ENCODE assay signal across 8 cellular contexts in the genomic region with DNA sequence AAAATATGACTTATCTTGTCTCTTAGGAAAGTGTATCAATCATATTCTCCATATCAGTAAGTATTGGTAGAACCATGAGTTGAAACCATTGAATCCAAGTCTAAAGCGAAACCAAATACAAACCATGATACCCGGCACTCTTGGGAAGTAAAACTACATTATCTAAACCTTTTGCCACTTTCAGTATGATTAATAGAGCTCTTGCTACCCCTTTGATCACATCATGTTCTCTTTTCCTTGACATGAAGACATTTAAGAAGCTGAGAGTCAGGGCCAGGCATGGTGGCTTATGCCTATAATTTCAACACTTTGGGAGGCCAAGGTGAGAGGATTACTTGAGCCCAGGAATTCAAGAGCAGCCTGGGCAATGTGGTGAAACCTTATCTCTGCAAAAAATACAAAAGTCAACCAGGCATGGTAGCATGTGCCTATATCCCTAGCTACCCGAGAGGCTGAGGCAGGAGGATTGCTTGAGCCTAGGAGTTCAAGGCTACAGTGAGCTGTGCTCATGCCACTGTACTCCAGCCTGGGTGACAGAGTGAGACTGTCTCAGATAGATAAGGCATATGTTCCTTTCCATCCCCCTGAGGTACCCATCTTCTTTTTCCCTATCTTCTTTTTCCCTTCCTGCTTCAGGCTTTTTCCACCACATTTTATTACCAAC.
DNase-seq lines count a peak whose midpoint lies in the region; ATAC-seq lines count a peak whose summit lies in the region.

No MANE protein-coding gene starts in this region.

- peak overlapping the region; percentile 81 for H3K27ac Mint-ChIP-seq in activated T-cell treated with anti-CD3 and anti-CD28 coated beads, Interleukin-2, amount 50 U/mL, for 24 hours
- peak overlapping the region; percentile 15 for H3K27ac Mint-ChIP-seq in stimulated activated effector memory CD8-positive, alpha-beta T cell treated with anti-CD3 and anti-CD28 coated beads, Interleukin-12 subunit alpha, Interleukin-12 subunit beta, amount 100 ng/mL, for 72 hours

- ATAC-seq in GM21786 (IDR thresholded peaks at IDR 0.05; ENCODE audit: unreplicated experiment) (peak; percentile 81), HG03571 (IDR thresholded peaks at IDR 0.05; ENCODE audit: unreplicated experiment) (peak; percentile 47)
- ATAC-seq in stimulated activated effector memory CD8-positive, alpha-beta T cell treated with anti-CD3 and anti-CD28 coated beads, Interleukin-12 subunit alpha, Interleukin-12 subunit beta, amount 100 ng/mL, for 72 hours = peak; percentile 88

- H3K4me3 Mint-ChIP-seq in activated T-cell treated with anti-CD3 and anti-CD28 coated beads, Interleukin-2, amount 50 U/mL, for 24 hours = no peak overlapping the region
- H3K4me3 Mint-ChIP-seq in stimulated activated effector memory CD8-positive, alpha-beta T cell treated with anti-CD3 and anti-CD28 coated beads, Interleukin-12 subunit alpha, Interleukin-12 subunit beta, amount 100 ng/mL, for 72 hours = no peak overlapping the region

- H3K36me3 Mint-ChIP-seq in activated T-cell treated with anti-CD3 and anti-CD28 coated beads, Interleukin-2, amount 50 U/mL, for 24 hours (ENCODE audit: low read depth) = peaks cover 79% of the 10 kb centered on the region
- peaks cover 57% of the 10 kb centered on the region for H3K36me3 Mint-ChIP-seq in stimulated activated effector memory CD8-positive, alpha-beta T cell treated with anti-CD3 and anti-CD28 coated beads, Interleukin-12 subunit alpha, Interleukin-12 subunit beta, amount 100 ng/mL, for 72 hours

- H3K27me3 Mint-ChIP-seq in activated T-cell treated with anti-CD3 and anti-CD28 coated beads, Interleukin-2, amount 50 U/mL, for 24 hours = no peaks in the 10 kb centered on the region

- peaks cover 29% of the 10 kb centered on the region for H3K4me1 Mint-ChIP-seq in activated T-cell treated with anti-CD3 and anti-CD28 coated beads, Interleukin-2, amount 50 U/mL, for 24 hours (ENCODE audit: low read depth)
- peaks cover 21% of the 10 kb centered on the region for H3K4me1 Mint-ChIP-seq in stimulated activated effector memory CD8-positive, alpha-beta T cell treated with anti-CD3 and anti-CD28 coated beads, Interleukin-12 subunit alpha, Interleukin-12 subunit beta, amount 100 ng/mL, for 72 hours

- H3K9me3 Mint-ChIP-seq in activated T-cell treated with anti-CD3 and anti-CD28 coated beads, Interleukin-2, amount 50 U/mL, for 24 hours = no peaks in the 10 kb centered on the region
- H3K9me3 Mint-ChIP-seq in stimulated activated effector memory CD8-positive, alpha-beta T cell treated with anti-CD3 and anti-CD28 coated beads, Interleukin-12 subunit alpha, Interleukin-12 subunit beta, amount 100 ng/mL, for 72 hours = no peaks in the 10 kb centered on the region

- DNase-seq in activated T-cell treated with anti-CD3 and anti-CD28 coated beads, Interleukin-2, amount 50 U/mL, for 24 hours = peak; percentile 31
- DNase-seq in activated T-cell treated with anti-CD3 and anti-CD28 coated beads for 4 hours = no peak
- DNase-seq in stimulated activated effector memory CD8-positive, alpha-beta T cell treated with anti-CD3 and anti-CD28 coated beads, Interleukin-12 subunit alpha, Interleukin-12 subunit beta, amount 100 ng/mL, for 72 hours (ENCODE audit: low spot score in 2 of 2) = peak in 1 of 2 donors; percentile 48
- DNase-seq in NCI-H2196 treated with DMSO at 0.1 percent for 48 hours (lab: John Stamatoyannopoulos, UW; ENCODE audit: unreplicated experiment) = no peak
- DNase-seq in DMS153 treated with DMSO at 0.1 percent for 48 hours (lab: John Stamatoyannopoulos, UW; ENCODE audit: unreplicated experiment) = no peak
- DNase-seq in RKO (ENCODE audit: low spot score) = no peak
